Comparison of ENCODE assay signal across 23 cellular contexts in the genomic region with DNA sequence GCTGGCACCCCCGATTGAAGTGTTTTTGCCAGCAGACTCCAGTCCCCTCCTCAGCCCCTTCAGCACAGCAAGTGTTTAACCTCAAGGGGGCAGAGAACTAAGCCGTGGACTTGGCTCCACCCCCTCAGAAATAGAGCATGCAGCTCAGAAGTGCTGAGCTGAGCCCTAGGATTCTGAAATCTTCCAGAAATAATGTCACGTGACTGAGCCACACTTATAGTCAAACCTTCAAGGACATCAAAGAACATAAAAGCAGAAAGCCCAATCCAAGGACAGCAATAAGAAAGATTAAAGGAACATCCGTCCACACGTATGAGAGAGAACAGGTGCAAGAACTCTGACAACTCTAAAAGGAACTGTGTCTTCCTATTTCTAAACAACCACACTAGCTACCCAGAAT.
DNase-seq lines count a peak whose midpoint lies in the region; ATAC-seq, FAIRE-seq and TF ChIP-seq lines count a peak whose summit lies in the region.
"Had no signal": no experiment of that assay in that cellular context is flagged by ENCODE, and none has a peak within 500 bp of the region (broad histone marks: within the 10 kb centered on the region; RNA-seq: fewer than 3 reads in every experiment).

No MANE protein-coding gene starts in this region.

- peaks cover 73% of the 10 kb centered on the region for H3K9me3 ChIP-seq in HepG2 (ENCODE audit: low read length)
- peaks cover 0 to 3% (median 0%) of the 10 kb centered on the region in 4 donors for H3K9me3 ChIP-seq in right lobe of liver
- H3K9me3 ChIP-seq in OCI-LY1 (ENCODE audit: low read length), result no peaks in the 10 kb centered on the region
- H3K9me3 ChIP-seq in parathyroid adenoma (ENCODE audit: control insufficient read depth, low read length), result no peaks in the 10 kb centered on the region
- H3K9me3 ChIP-seq: BE2C; BLaER1 treated with 17β-estradiol and CSF1 and Interleukin-3, amounts not matched to agents 10 nM and 100 nM had no signal

- FAIRE-seq in HepG2 (lab: Jason Lieb, UNC), result no peak
- FAIRE-seq: A204.1, D721Med, G401.6, GM12892, H54 had no signal

- no peaks in the 10 kb centered on the region for H3K27me3 Mint-ChIP-seq in activated T-cell treated with anti-CD3 and anti-CD28 coated beads, Interleukin-2, amount 50 U/mL, for 24 hours
- H3K27me3 Mint-ChIP-seq: CD4-positive, alpha-beta T cell; CD8-positive, alpha-beta memory T cell had no signal

- H3K4me3 Mint-ChIP-seq in activated T-cell treated with anti-CD3 and anti-CD28 coated beads, Interleukin-2, amount 50 U/mL, for 24 hours, result no peak overlapping the region
- H3K4me3 Mint-ChIP-seq: CD14-positive monocyte; CD4-positive, alpha-beta T cell; CD8-positive, alpha-beta memory T cell had no signal

- H3K36me3 ChIP-seq in HepG2 (replicated peaks in 1 of 2; ENCODE audit: control insufficient read depth in 1 of 2, insufficient read depth in 2 of 2, low read length in 2 of 2) (no peaks in the 10 kb centered on the region), right lobe of liver (no peaks in the 10 kb centered on the region), OCI-LY1 (ENCODE audit: insufficient read depth, low read length) (no peaks in the 10 kb centered on the region), parathyroid adenoma (ENCODE audit: control insufficient read depth, insufficient read depth, low read length) (no peaks in the 10 kb centered on the region)
- H3K36me3 ChIP-seq: BE2C; BLaER1 treated with 17β-estradiol and CSF1 and Interleukin-3, amounts not matched to agents 10 nM and 100 nM had no signal

- no peaks in the 10 kb centered on the region for H3K4me1 ChIP-seq in HepG2 (ENCODE audit: insufficient read depth, low read length)
- H3K4me1 ChIP-seq in right lobe of liver, result no peaks in the 10 kb centered on the region
- H3K4me1 ChIP-seq in OCI-LY1 (ENCODE audit: insufficient read depth, low read length, severe bottlenecking), result peaks cover 7% of the 10 kb centered on the region
- H3K4me1 ChIP-seq in parathyroid adenoma, result no peaks in the 10 kb centered on the region
- H3K4me1 ChIP-seq: BE2C; BLaER1 treated with 17β-estradiol and CSF1 and Interleukin-3, amounts not matched to agents 10 nM and 100 nM had no signal

- intact Hi-C loops in HepG2 (cut with micrococcal nuclease; ENCODE audit: unreplicated experiment), result no loop called here
- intact Hi-C loops in right lobe of liver (cut with DNase I), result no loop called here

- H4K20me1 ChIP-seq in HepG2 (ENCODE audit: insufficient read depth, low read length), result no peaks in the 10 kb centered on the region
- H4K20me1 ChIP-seq in OCI-LY1 (ENCODE audit: insufficient read depth, low read length), result no peaks in the 10 kb centered on the region
- H4K20me1 ChIP-seq: BLaER1 treated with 17β-estradiol and CSF1 and Interleukin-3, amounts not matched to agents 10 nM and 100 nM had no signal

- POLR2A ChIA-PET in HepG2 (lab: Yijun Ruan, JAX), result no interaction called here

- 21% methylated on average over 5 of the region's 5 CpGs for WGBS in HepG2 (ENCODE audit: low lambda C conversion rate)
- WGBS in right lobe of liver (ENCODE audit: insufficient coverage, low coverage, low lambda C conversion rate, missing lambda C conversion rate), result 52% methylated on average over 5 of the region's 5 CpGs

- H3K4me3 ChIP-seq in HepG2 (replicated peaks in 1 of 3; ENCODE audit: insufficient read depth in 1 of 3, low read depth in 2 of 3, low read length in 3 of 3), result no peak overlapping the region
- H3K4me3 ChIP-seq in right lobe of liver, result no peak overlapping the region
- peak overlapping the region; percentile 31 for H3K4me3 ChIP-seq in OCI-LY1 (ENCODE audit: low read depth, low read length, poor library complexity, severe bottlenecking)
- H3K4me3 ChIP-seq in parathyroid adenoma (ENCODE audit: low read depth, low read length), result no peak overlapping the region
- H3K4me3 ChIP-seq: BLaER1 treated with 17β-estradiol and CSF1 and Interleukin-3, amounts not matched to agents 10 nM and 100 nM had no signal

- H3K36me3 Mint-ChIP-seq in activated T-cell treated with anti-CD3 and anti-CD28 coated beads, Interleukin-2, amount 50 U/mL, for 24 hours (ENCODE audit: low read depth), result no peaks in the 10 kb centered on the region
- H3K36me3 Mint-ChIP-seq: CD14-positive monocyte; CD8-positive, alpha-beta memory T cell had no signal

- DNase-seq in HepG2 (ENCODE audit: low spot score) (no peak), right lobe of liver (no peak), GM13976 (ENCODE audit: low spot score) (no peak)
- DNase-seq in activated T-cell treated with anti-CD3 and anti-CD28 coated beads, Interleukin-2, amount 50 U/mL, for 24 hours, result no peak
- DNase-seq: ACHN; AML-193; BE2C; CD4-positive, alpha-beta T cell; CD8-positive, alpha-beta memory T cell; DMS53; DMS79 treated with DMSO at 0.1 percent for 48 hours; GOT3; HCEC 1CT had no signal

- no peak for ATAC-seq in HepG2
- no peak for ATAC-seq in right lobe of liver

- H3K9me2 ChIP-seq in OCI-LY1 (ENCODE audit: low read depth, low read length), result no peaks in the 10 kb centered on the region

- in situ Hi-C loops in HepG2 (cut with HindIII; ENCODE audit: extremely low pct_ligation_motif_present, low pct_unique_long_range_greater_than_20kb) (no loop called here), GM13976 (cut with MboI; ENCODE audit: low sequenced_read_pairs, unreplicated experiment) (no loop called here)

- CTCF ChIA-PET in HepG2 (lab: Yijun Ruan, JAX; ENCODE audit: low intra/inter-chr PET ratio, low total read pairs), result no interaction called here

- H2AFZ ChIP-seq in HepG2 (ENCODE audit: low read length) (no peak overlapping the region), OCI-LY1 (ENCODE audit: low read length) (peak overlapping the region; percentile 43; the same call in 1 of the 2 replicates), parathyroid adenoma (peak overlapping the region; percentile 14)

- H3K9ac ChIP-seq in HepG2 (ENCODE audit: insufficient read depth, low read depth, low read length) (no peak overlapping the region), OCI-LY1 (ENCODE audit: low read length) (no peak overlapping the region), parathyroid adenoma (no peak overlapping the region)
- H3K9ac ChIP-seq: BLaER1 treated with 17β-estradiol and CSF1 and Interleukin-3, amounts not matched to agents 10 nM and 100 nM had no signal

- H3K4me2 ChIP-seq in HepG2 (ENCODE audit: low read depth, low read length) (no peak overlapping the region), OCI-LY1 (ENCODE audit: low read length) (peak overlapping the region; percentile 42; the same call in 1 of the 2 replicates), parathyroid adenoma (ENCODE audit: low read length) (no peak overlapping the region)
- H3K4me2 ChIP-seq: BLaER1 treated with 17β-estradiol and CSF1 and Interleukin-3, amounts not matched to agents 10 nM and 100 nM had no signal

- H3K27me3 ChIP-seq in HepG2 (ENCODE audit: control insufficient read depth in 1 of 2, insufficient read depth in 2 of 2, low read length in 2 of 2) (no peaks in the 10 kb centered on the region), right lobe of liver (no peaks in the 10 kb centered on the region), OCI-LY1 (ENCODE audit: insufficient read depth, low read length) (no peaks in the 10 kb centered on the region), parathyroid adenoma (ENCODE audit: control insufficient read depth, insufficient read depth, low read length) (no peaks in the 10 kb centered on the region)
- H3K27me3 ChIP-seq: BE2C; BLaER1 treated with 17β-estradiol and CSF1 and Interleukin-3, amounts not matched to agents 10 nM and 100 nM had no signal

- no peaks in the 10 kb centered on the region for H3F3A ChIP-seq in OCI-LY1 (ENCODE audit: insufficient read depth, low read length)

- H3K27ac Mint-ChIP-seq in activated T-cell treated with anti-CD3 and anti-CD28 coated beads, Interleukin-2, amount 50 U/mL, for 24 hours, result no peak overlapping the region
- H3K27ac Mint-ChIP-seq: CD4-positive, alpha-beta T cell; CD8-positive, alpha-beta memory T cell had no signal

- BruUV-seq in HepG2 (replicated peaks; lab: Mats Ljungman, UMichigan), result no TSS peak

- TF ChIP-seq CTCF in HepG2 (CRISPR knock-in tag; IDR thresholded peaks at IDR 0.05) (no peak), right lobe of liver (IDR thresholded peaks at IDR 0.05) (no peak), OCI-LY1 (IDR thresholded peaks at IDR 0.05; ENCODE audit: low read length) (peak; percentile 19; the same call in 1 of the 2 replicates), parathyroid adenoma (IDR thresholded peaks at IDR 0.05) (no peak), GM13976 (IDR thresholded peaks at IDR 0.05; ENCODE audit: borderline replicate concordance, control extremely low read depth, extremely low read depth, insufficient read depth, missing control alignments) (no peak)

- H3K4me1 Mint-ChIP-seq in activated T-cell treated with anti-CD3 and anti-CD28 coated beads, Interleukin-2, amount 50 U/mL, for 24 hours (ENCODE audit: low read depth), result no peaks in the 10 kb centered on the region
- H3K4me1 Mint-ChIP-seq: CD14-positive monocyte; CD8-positive, alpha-beta memory T cell had no signal

- H3K27ac ChIP-seq in HepG2 (ENCODE audit: extremely low read length, insufficient read depth, low read length) (no peak overlapping the region), right lobe of liver (no peak overlapping the region), OCI-LY1 (ENCODE audit: low read depth, low read length, poor library complexity, severe bottlenecking) (no peak overlapping the region), parathyroid adenoma (no peak overlapping the region)
- H3K27ac ChIP-seq: 22Rv1; BLaER1 treated with 17β-estradiol and CSF1 and Interleukin-3, amounts not matched to agents 10 nM and 100 nM had no signal

- peaks cover 12% of the 10 kb centered on the region for H3K9me3 Mint-ChIP-seq in activated T-cell treated with anti-CD3 and anti-CD28 coated beads, Interleukin-2, amount 50 U/mL, for 24 hours

- no peak for TF ChIP-seq RAD21 in HepG2 (CRISPR knock-in tag; IDR thresholded peaks at IDR 0.05)

- H3K79me2 ChIP-seq in HepG2 (ENCODE audit: insufficient read depth, low read length) (no peaks in the 10 kb centered on the region), OCI-LY1 (ENCODE audit: insufficient read depth, low read length) (no peaks in the 10 kb centered on the region), parathyroid adenoma (no peaks in the 10 kb centered on the region)

- TF ChIP-seq EP300 in HepG2 (IDR thresholded peaks at IDR 0.05; ENCODE audit: low read depth in 2 of 2, low read length in 2 of 2) (no peak), HepG2 (CRISPR knock-in tag; IDR thresholded peaks at IDR 0.05; ENCODE audit: borderline replicate concordance) (no peak)

- TF ChIP-seq POLR2A in HepG2 (IDR thresholded peaks at IDR 0.05; ENCODE audit: insufficient read depth in 1 of 2, low read depth in 2 of 2, low read length in 2 of 2) (no peak), right lobe of liver (IDR thresholded peaks at IDR 0.05) (no peak)
